In the genomic region with DNA sequence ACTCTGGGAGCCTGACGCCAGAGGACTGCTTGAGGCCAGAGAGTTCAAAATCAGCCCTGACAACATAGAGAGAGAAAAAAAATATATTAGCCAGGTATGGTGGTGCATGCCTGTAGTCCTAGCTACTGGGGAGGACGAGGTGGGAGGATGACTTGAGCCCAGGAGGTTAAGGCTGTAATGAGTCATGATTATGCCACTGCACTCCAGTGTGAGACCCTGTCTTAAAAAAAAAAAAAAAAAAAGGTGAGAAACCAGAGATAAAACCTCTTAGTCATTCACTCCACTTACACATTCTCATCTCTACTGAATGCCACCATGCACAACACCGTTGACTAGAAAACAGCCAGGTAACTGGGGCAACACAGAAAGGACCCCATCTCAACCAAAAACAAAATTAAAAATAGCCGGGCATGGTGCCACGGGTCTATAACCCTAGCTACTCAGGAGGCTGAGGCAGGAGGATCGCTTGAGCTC, we compare ENCODE assay signal across 10 cellular contexts.
DNase-seq lines count a peak whose midpoint lies in the region; ATAC-seq and TF ChIP-seq lines count a peak whose summit lies in the region.
"Had no signal": no experiment of that assay in that cellular context is flagged by ENCODE, and none has a peak within 500 bp of the region (broad histone marks: within the 10 kb centered on the region; RNA-seq: fewer than 3 reads in every experiment).

No MANE protein-coding gene starts in this region.

- POLR2A ChIA-PET in WTC11 (lab: Charles Lee), result no interaction called here

- no peak for TF ChIP-seq CTCF in WTC11 (IDR thresholded peaks at IDR 0.05)
- TF ChIP-seq CTCF in stomach (IDR thresholded peaks at IDR 0.05), result no peak

- no peak overlapping the region for H3K9ac ChIP-seq in BLaER1 treated with 17β-estradiol and CSF1 and Interleukin-3, amounts not matched to agents 10 nM and 100 nM

- whole genome bisulfite sequencing in stomach, 5 donors, result 79 to 90% (median 86%) methylated on average over 6 of the region's 6 CpGs

- no peak overlapping the region for H3K4me2 ChIP-seq in BLaER1 treated with 17β-estradiol and CSF1 and Interleukin-3, amounts not matched to agents 10 nM and 100 nM

- intact Hi-C loops in stomach (cut with DNase I; ENCODE audit: low total_unique reads), result no loop called here

- no peak for DNase-seq in WTC11 (ENCODE audit: low spot score)
- DNase-seq in kidney tubule cell (ENCODE audit: low spot score), result peak; percentile 54
- DNase-seq in stomach, result no peak
- no peak for DNase-seq in hypothalamus (lab: John Stamatoyannopoulos, UW)
- no peak for DNase-seq in DMS 273 (lab: John Stamatoyannopoulos, UW; ENCODE audit: unreplicated experiment)
- no peak for DNase-seq in cerebellum (ENCODE audit: low spot score)
- DNase-seq: testis had no signal

- TF ChIP-seq POLR2A in stomach (IDR thresholded peaks at IDR 0.05), result no peak

- H3K9me3 ChIP-seq in BLaER1 treated with 17β-estradiol and CSF1 and Interleukin-3, amounts not matched to agents 10 nM and 100 nM (replicated peaks in 1 of 11), result peaks cover 0 to 10% (median 1%) of the 10 kb centered on the region in 11 experiments; a peak in 7 of 22 replicates
- no peaks in the 10 kb centered on the region for H3K9me3 ChIP-seq in stomach
- H3K9me3 ChIP-seq: right atrium auricular region, testis had no signal

- H3K4me3 Mint-ChIP-seq in WTC11, result no peak overlapping the region

- peaks cover 0 to 67% (median 13%) of the 10 kb centered on the region in 11 experiments; a peak in 16 of 22 replicates for H4K20me1 ChIP-seq in BLaER1 treated with 17β-estradiol and CSF1 and Interleukin-3, amounts not matched to agents 10 nM and 100 nM

- CTCF ChIA-PET in WTC11 (lab: Charles Lee), result interaction anchor here (0.6 kb wide), 1 partner anchor 111 kb away, joined by 5 read pairs; no protein-coding TSS in a partner anchor

- H3K4me3 ChIP-seq in BLaER1 treated with 17β-estradiol and CSF1 and Interleukin-3, amounts not matched to agents 10 nM and 100 nM, result no peak overlapping the region
- no peak overlapping the region for H3K4me3 ChIP-seq in stomach
- H3K4me3 ChIP-seq: right atrium auricular region, testis had no signal

- peaks cover 20 to 40% (median 26%) of the 10 kb centered on the region in 10 experiments for H3K4me1 ChIP-seq in BLaER1 treated with 17β-estradiol and CSF1 and Interleukin-3, amounts not matched to agents 10 nM and 100 nM
- H3K4me1 ChIP-seq in stomach, result peaks cover 0 to 23% (median 14%) of the 10 kb centered on the region in 4 donors
- H3K4me1 ChIP-seq: testis had no signal

- peaks cover 70% of the 10 kb centered on the region for H3K36me3 Mint-ChIP-seq in WTC11

- no peaks in the 10 kb centered on the region for H3K27me3 ChIP-seq in BLaER1 treated with 17β-estradiol and CSF1 and Interleukin-3, amounts not matched to agents 10 nM and 100 nM
- H3K27me3 ChIP-seq in stomach, result no peaks in the 10 kb centered on the region
- H3K27me3 ChIP-seq: right atrium auricular region, testis had no signal

- peaks cover 54 to 95% (median 84%) of the 10 kb centered on the region in 11 experiments for H3K36me3 ChIP-seq in BLaER1 treated with 17β-estradiol and CSF1 and Interleukin-3, amounts not matched to agents 10 nM and 100 nM
- H3K36me3 ChIP-seq in stomach, result peaks cover 9 to 46% (median 39%) of the 10 kb centered on the region in 4 donors

- H3K27ac ChIP-seq in BLaER1 treated with 17β-estradiol and CSF1 and Interleukin-3, amounts not matched to agents 10 nM and 100 nM, result peak overlapping the region in 6 of 11 experiments; percentile 43 to 71 (median 66); a peak in 6 of 22 replicates
- peak overlapping the region in 2 of 5 donors; percentile 46 to 69 for H3K27ac ChIP-seq in stomach
- H3K27ac ChIP-seq: testis had no signal

- H3K27ac Mint-ChIP-seq in WTC11, result peak overlapping the region; percentile 44; the same call in 1 of the 2 replicates

- H3K4me1 Mint-ChIP-seq in WTC11, result no peaks in the 10 kb centered on the region

- ATAC-seq in GM21423 (IDR thresholded peaks at IDR 0.05; ENCODE audit: unreplicated experiment), result peak; percentile 36
- no peak for ATAC-seq in WTC11

- peaks cover 10% of the 10 kb centered on the region; the same call in 1 of the 2 replicates for H3K9me3 Mint-ChIP-seq in WTC11

- peaks cover 3% of the 10 kb centered on the region; the same call in 1 of the 2 replicates for H3K27me3 Mint-ChIP-seq in WTC11 (ENCODE audit: low read depth)

- TF ChIP-seq EP300 in stomach (IDR thresholded peaks at IDR 0.05), result no peak

TF ChIP-seq in WTC11, 78 proteins besides CTCF, POLR2A, EP300 and RAD21:
- TF ChIP-seq ZNF416 (CRISPR knock-in tag; IDR thresholded peaks at IDR 0.05), result no peak
- no peak for TF ChIP-seq JAZF1 (CRISPR knock-in tag; IDR thresholded peaks at IDR 0.05)
- no peak for TF ChIP-seq GRHL2 (CRISPR knock-in tag; IDR thresholded peaks at IDR 0.05; ENCODE audit: insufficient replicate concordance, severe bottlenecking)
- TF ChIP-seq, protein P1, sequence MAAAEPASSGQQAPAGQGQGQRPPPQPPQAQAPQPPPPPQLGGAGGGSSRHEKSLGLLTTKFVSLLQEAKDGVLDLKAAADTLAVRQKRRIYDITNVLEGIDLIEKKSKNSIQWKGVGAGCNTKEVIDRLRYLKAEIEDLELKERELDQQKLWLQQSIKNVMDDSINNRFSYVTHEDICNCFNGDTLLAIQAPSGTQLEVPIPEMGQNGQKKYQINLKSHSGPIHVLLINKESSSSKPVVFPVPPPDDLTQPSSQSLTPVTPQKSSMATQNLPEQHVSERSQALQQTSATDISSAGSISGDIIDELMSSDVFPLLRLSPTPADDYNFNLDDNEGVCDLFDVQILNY (CRISPR knock-in tag; IDR thresholded peaks at IDR 0.05), result no peak
- no peak for TF ChIP-seq TEAD1 (CRISPR knock-in tag; IDR thresholded peaks at IDR 0.05)
- TF ChIP-seq, protein P2, sequence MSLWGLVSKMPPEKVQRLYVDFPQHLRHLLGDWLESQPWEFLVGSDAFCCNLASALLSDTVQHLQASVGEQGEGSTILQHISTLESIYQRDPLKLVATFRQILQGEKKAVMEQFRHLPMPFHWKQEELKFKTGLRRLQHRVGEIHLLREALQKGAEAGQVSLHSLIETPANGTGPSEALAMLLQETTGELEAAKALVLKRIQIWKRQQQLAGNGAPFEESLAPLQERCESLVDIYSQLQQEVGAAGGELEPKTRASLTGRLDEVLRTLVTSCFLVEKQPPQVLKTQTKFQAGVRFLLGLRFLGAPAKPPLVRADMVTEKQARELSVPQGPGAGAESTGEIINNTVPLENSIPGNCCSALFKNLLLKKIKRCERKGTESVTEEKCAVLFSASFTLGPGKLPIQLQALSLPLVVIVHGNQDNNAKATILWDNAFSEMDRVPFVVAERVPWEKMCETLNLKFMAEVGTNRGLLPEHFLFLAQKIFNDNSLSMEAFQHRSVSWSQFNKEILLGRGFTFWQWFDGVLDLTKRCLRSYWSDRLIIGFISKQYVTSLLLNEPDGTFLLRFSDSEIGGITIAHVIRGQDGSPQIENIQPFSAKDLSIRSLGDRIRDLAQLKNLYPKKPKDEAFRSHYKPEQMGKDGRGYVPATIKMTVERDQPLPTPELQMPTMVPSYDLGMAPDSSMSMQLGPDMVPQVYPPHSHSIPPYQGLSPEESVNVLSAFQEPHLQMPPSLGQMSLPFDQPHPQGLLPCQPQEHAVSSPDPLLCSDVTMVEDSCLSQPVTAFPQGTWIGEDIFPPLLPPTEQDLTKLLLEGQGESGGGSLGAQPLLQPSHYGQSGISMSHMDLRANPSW (CRISPR knock-in tag; conservative IDR thresholded peaks at IDR 0.05; ENCODE audit: low read depth), result no peak
- TF ChIP-seq, protein P3, sequence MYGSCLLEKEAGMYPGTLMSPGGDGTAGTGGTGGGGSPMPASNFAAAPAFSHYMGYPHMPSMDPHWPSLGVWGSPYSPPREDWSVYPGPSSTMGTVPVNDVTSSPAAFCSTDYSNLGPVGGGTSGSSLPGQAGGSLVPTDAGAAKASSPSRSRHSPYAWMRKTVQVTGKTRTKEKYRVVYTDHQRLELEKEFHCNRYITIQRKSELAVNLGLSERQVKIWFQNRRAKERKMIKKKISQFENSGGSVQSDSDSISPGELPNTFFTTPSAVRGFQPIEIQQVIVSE (CRISPR knock-in tag; IDR thresholded peaks at IDR 0.05; ENCODE audit: borderline replicate concordance), result no peak
- no peak for TF ChIP-seq ZNF121 (CRISPR knock-in tag; IDR thresholded peaks at IDR 0.05)
- TF ChIP-seq, protein P4, sequence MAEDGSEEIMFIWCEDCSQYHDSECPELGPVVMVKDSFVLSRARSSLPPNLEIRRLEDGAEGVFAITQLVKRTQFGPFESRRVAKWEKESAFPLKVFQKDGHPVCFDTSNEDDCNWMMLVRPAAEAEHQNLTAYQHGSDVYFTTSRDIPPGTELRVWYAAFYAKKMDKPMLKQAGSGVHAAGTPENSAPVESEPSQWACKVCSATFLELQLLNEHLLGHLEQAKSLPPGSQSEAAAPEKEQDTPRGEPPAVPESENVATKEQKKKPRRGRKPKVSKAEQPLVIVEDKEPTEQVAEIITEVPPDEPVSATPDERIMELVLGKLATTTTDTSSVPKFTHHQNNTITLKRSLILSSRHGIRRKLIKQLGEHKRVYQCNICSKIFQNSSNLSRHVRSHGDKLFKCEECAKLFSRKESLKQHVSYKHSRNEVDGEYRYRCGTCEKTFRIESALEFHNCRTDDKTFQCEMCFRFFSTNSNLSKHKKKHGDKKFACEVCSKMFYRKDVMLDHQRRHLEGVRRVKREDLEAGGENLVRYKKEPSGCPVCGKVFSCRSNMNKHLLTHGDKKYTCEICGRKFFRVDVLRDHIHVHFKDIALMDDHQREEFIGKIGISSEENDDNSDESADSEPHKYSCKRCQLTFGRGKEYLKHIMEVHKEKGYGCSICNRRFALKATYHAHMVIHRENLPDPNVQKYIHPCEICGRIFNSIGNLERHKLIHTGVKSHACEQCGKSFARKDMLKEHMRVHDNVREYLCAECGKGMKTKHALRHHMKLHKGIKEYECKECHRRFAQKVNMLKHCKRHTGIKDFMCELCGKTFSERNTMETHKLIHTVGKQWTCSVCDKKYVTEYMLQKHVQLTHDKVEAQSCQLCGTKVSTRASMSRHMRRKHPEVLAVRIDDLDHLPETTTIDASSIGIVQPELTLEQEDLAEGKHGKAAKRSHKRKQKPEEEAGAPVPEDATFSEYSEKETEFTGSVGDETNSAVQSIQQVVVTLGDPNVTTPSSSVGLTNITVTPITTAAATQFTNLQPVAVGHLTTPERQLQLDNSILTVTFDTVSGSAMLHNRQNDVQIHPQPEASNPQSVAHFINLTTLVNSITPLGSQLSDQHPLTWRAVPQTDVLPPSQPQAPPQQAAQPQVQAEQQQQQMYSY (CRISPR knock-in tag; IDR thresholded peaks at IDR 0.05), result no peak
